Comparison of ENCODE assay signal across 8 cellular contexts in the genomic region with DNA sequence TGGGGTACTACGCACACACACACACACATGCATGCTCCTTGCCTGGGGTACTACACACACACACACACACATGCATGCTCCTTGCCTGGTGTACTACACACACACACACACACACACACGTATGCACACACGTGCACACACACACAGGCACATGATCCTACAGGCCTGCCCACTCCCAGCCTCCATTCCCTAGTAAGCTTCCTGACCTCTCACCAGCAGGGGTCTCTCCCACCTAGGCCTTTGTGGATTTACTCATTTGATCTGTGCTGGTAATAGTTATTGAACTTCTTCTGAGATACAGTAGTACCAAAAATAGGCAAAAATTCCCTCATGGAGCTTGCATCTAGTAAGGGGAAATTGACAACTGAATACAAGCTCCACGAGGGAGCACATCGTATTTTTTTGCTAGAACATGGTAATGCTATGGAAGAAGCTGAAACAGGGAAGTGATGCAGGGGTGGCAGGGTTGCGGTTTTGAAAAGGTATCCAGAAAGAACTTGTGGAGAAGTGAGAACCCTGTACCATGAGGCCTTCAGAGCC.
DNase-seq lines count a peak whose midpoint lies in the region; ATAC-seq and TF ChIP-seq lines count a peak whose summit lies in the region.

No MANE protein-coding gene starts in this region.

- H3K9ac ChIP-seq in MM.1S (ENCODE audit: low read length) = no peak overlapping the region

- H3K4me2 ChIP-seq in MM.1S (ENCODE audit: low read depth, low read length) = no peak overlapping the region

- H3K4me1 Mint-ChIP-seq in activated naive CD8-positive, alpha-beta T cell treated with anti-CD3 and anti-CD28 coated beads, Interleukin-2, amount 50 U/mL, for 24 hours = peaks cover 18% of the 10 kb centered on the region
- peaks cover 24% of the 10 kb centered on the region for H3K4me1 Mint-ChIP-seq in stimulated activated naive CD8-positive, alpha-beta T cell treated with anti-CD3 and anti-CD28 coated beads, Interleukin-15, amount 100 ng/mL, for 72 hours

- no peak overlapping the region for H3K27ac Mint-ChIP-seq in activated naive CD8-positive, alpha-beta T cell treated with anti-CD3 and anti-CD28 coated beads, Interleukin-2, amount 50 U/mL, for 24 hours
- peak overlapping the region in 1 of 2 donors; percentile 47 for H3K27ac Mint-ChIP-seq in stimulated activated naive CD8-positive, alpha-beta T cell treated with anti-CD3 and anti-CD28 coated beads, Interleukin-15, amount 100 ng/mL, for 72 hours

- DNase-seq in NCI-H510A treated with DMSO at 0.1 percent for 48 hours (lab: John Stamatoyannopoulos, UW) (peak; percentile 13), NCI-H510A (lab: John Stamatoyannopoulos, UW) (no peak), MM.1S (peak; percentile 38), iPS-NIHi11 (ENCODE audit: low spot score) (peak; percentile 60), NCI-H748 treated with DMSO at 0.1 percent for 48 hours (lab: John Stamatoyannopoulos, UW) (no peak)
- peak; percentile 45 for DNase-seq in activated naive CD8-positive, alpha-beta T cell treated with anti-CD3 and anti-CD28 coated beads, Interleukin-2, amount 50 U/mL, for 24 hours
- DNase-seq in stimulated activated naive CD8-positive, alpha-beta T cell treated with anti-CD3 and anti-CD28 coated beads, Interleukin-15, amount 100 ng/mL, for 72 hours = peak in 1 of 2 donors; percentile 39

- H3K4me3 ChIP-seq in MM.1S (ENCODE audit: low read length) = no peak overlapping the region

- H3K79me2 ChIP-seq in MM.1S (ENCODE audit: low read length) = no peaks in the 10 kb centered on the region

- no peaks in the 10 kb centered on the region for H4K20me1 ChIP-seq in MM.1S (ENCODE audit: insufficient read depth, low read length)

- H3K36me3 Mint-ChIP-seq in activated naive CD8-positive, alpha-beta T cell treated with anti-CD3 and anti-CD28 coated beads, Interleukin-2, amount 50 U/mL, for 24 hours (ENCODE audit: low read depth) = no peaks in the 10 kb centered on the region

- no peak overlapping the region for H3K4me3 Mint-ChIP-seq in activated naive CD8-positive, alpha-beta T cell treated with anti-CD3 and anti-CD28 coated beads, Interleukin-2, amount 50 U/mL, for 24 hours
- no peak overlapping the region for H3K4me3 Mint-ChIP-seq in stimulated activated naive CD8-positive, alpha-beta T cell treated with anti-CD3 and anti-CD28 coated beads, Interleukin-15, amount 100 ng/mL, for 72 hours

- TF ChIP-seq CTCF in MM.1S (IDR thresholded peaks at IDR 0.05; ENCODE audit: low read length) = peak; percentile 44

- H3K9me3 Mint-ChIP-seq in activated naive CD8-positive, alpha-beta T cell treated with anti-CD3 and anti-CD28 coated beads, Interleukin-2, amount 50 U/mL, for 24 hours = no peaks in the 10 kb centered on the region
- no peaks in the 10 kb centered on the region for H3K9me3 Mint-ChIP-seq in stimulated activated naive CD8-positive, alpha-beta T cell treated with anti-CD3 and anti-CD28 coated beads, Interleukin-15, amount 100 ng/mL, for 72 hours

- H3K27me3 ChIP-seq in MM.1S (replicated peaks; ENCODE audit: insufficient read depth, low read length) = no peaks in the 10 kb centered on the region

- H2AFZ ChIP-seq in MM.1S (ENCODE audit: low read length) = no peak overlapping the region

- no peaks in the 10 kb centered on the region for H3K9me3 ChIP-seq in MM.1S (replicated peaks; ENCODE audit: insufficient read depth, low read length)

- peak; percentile 57 for ATAC-seq in activated naive CD8-positive, alpha-beta T cell treated with anti-CD3 and anti-CD28 coated beads, Interleukin-2, amount 50 U/mL, for 24 hours
- peak; percentile 78 for ATAC-seq in stimulated activated naive CD8-positive, alpha-beta T cell treated with anti-CD3 and anti-CD28 coated beads, Interleukin-15, amount 100 ng/mL, for 72 hours
- ATAC-seq in GM18861 (IDR thresholded peaks at IDR 0.05; ENCODE audit: unreplicated experiment) = no peak

- H3F3A ChIP-seq in MM.1S (ENCODE audit: insufficient read depth, low read length) = no peaks in the 10 kb centered on the region

- H3K4me1 ChIP-seq in MM.1S (ENCODE audit: low read length) = 0 out of 2 replicates have a peak, but pooled peaks cover 7% of the 10 kb centered on the region

- H3K9me2 ChIP-seq in MM.1S (replicated peaks; ENCODE audit: insufficient read depth, low read length) = no peaks in the 10 kb centered on the region

- H3K27ac ChIP-seq in MM.1S (ENCODE audit: low read length) = no peak overlapping the region

- H3K36me3 ChIP-seq in MM.1S (replicated peaks; ENCODE audit: insufficient read depth, low read length) = no peaks in the 10 kb centered on the region

- no peaks in the 10 kb centered on the region for H3K27me3 Mint-ChIP-seq in activated naive CD8-positive, alpha-beta T cell treated with anti-CD3 and anti-CD28 coated beads, Interleukin-2, amount 50 U/mL, for 24 hours
- H3K27me3 Mint-ChIP-seq in stimulated activated naive CD8-positive, alpha-beta T cell treated with anti-CD3 and anti-CD28 coated beads, Interleukin-15, amount 100 ng/mL, for 72 hours = peaks cover 11% of the 10 kb centered on the region

Comparison
In these comparisons a context has a peak if more than half of its experiments do, and no peak if none do; other contexts are left out.
1. DNase-seq: peak in NCI-H510A treated with DMSO at 0.1 percent for 48 hours (single experiment), MM.1S (single experiment), activated naive CD8-positive, alpha-beta T cell treated with anti-CD3 and anti-CD28 coated beads, Interleukin-2, amount 50 U/mL, for 24 hours (single experiment) and iPS-NIHi11 (single experiment); none in NCI-H510A (single experiment) and NCI-H748 treated with DMSO at 0.1 percent for 48 hours (single experiment).